25 cellular contexts compared by ENCODE assay signal in genomic region chr7:32336726-32337125, GRCh38.
DNase-seq lines count a peak whose midpoint lies in the region; ATAC-seq and TF ChIP-seq lines count a peak whose summit lies in the region.
"Had no signal": no experiment of that assay in that cellular context is flagged by ENCODE, and none has a peak within 500 bp of the region (broad histone marks: within the 10 kb centered on the region; RNA-seq: fewer than 3 reads in every experiment).

No MANE protein-coding gene starts in this region.

- no peak for TF ChIP-seq CTCF in RWPE2 (IDR thresholded peaks at IDR 0.05; ENCODE audit: poor library complexity, severe bottlenecking)
- no peak for TF ChIP-seq CTCF in WTC11 (IDR thresholded peaks at IDR 0.05)

- H3K27ac ChIP-seq in RWPE2 (ENCODE audit: poor library complexity, severe bottlenecking) = peak overlapping the region; percentile 63
- H3K27ac ChIP-seq: dorsolateral prefrontal cortex, KMS-11, parathyroid adenoma, WERI-Rb-1 had no signal

- H3K36me3 ChIP-seq in RWPE2 (ENCODE audit: low read depth) = no peaks in the 10 kb centered on the region
- H3K36me3 ChIP-seq: HAP-1, WERI-Rb-1 had no signal

- CTCF ChIA-PET in WTC11 (lab: Charles Lee) = no interaction called here

- H3K27me3 Mint-ChIP-seq in WTC11 (ENCODE audit: low read depth) = peaks cover 3% of the 10 kb centered on the region
- H3K27me3 Mint-ChIP-seq: activated CD4-positive, alpha-beta T cell treated with anti-CD3 and anti-CD28 coated beads, Interleukin-2, amount 10 ng/mL, durations not matched to agents 24 days and 14 days had no signal

- no peak overlapping the region for H3K4me3 ChIP-seq in RWPE2 (ENCODE audit: severe bottlenecking)
- H3K4me3 ChIP-seq: dorsolateral prefrontal cortex, HAP-1, smooth muscle cell had no signal

- POLR2A ChIA-PET in WTC11 (lab: Charles Lee) = no interaction called here

- H3K4me1 Mint-ChIP-seq in WTC11 = no peaks in the 10 kb centered on the region
- H3K4me1 Mint-ChIP-seq: activated CD4-positive, alpha-beta T cell treated with anti-CD3 and anti-CD28 coated beads, Interleukin-2, amount 10 ng/mL, durations not matched to agents 24 days and 14 days; neural crest cell had no signal

- H3K27me3 ChIP-seq in RWPE2 (ENCODE audit: insufficient read depth, poor library complexity, severe bottlenecking) = no peaks in the 10 kb centered on the region

- H3K4me3 Mint-ChIP-seq in WTC11 = no peak overlapping the region
- H3K4me3 Mint-ChIP-seq: activated CD4-positive, alpha-beta T cell treated with anti-CD3 and anti-CD28 coated beads, Interleukin-2, amount 10 ng/mL, durations not matched to agents 24 days and 14 days; activated T-cell treated with anti-CD3 and anti-CD28 coated beads, Interleukin-2, amount 50 U/mL, for 24 hours; neural crest cell had no signal

- no peaks in the 10 kb centered on the region for H3K9me3 ChIP-seq in RWPE2 (ENCODE audit: severe bottlenecking)
- H3K9me3 ChIP-seq: HAP-1, SK-N-SH had no signal

- ATAC-seq in RWPE2 (ENCODE audit: low read depth) (peak; percentile 99), WTC11 (no peak), HG03432 (IDR thresholded peaks at IDR 0.05; ENCODE audit: unreplicated experiment) (no peak), GM19397 (IDR thresholded peaks at IDR 0.05; ENCODE audit: unreplicated experiment) (no peak)

- DNase-seq in EL (peak; percentile 45), LHCN-M2 (ENCODE audit: low read depth) (peak; percentile 51), RWPE2 (ENCODE audit: low spot score) (no peak), glomerular visceral epithelial cell (ENCODE audit: extremely low spot score) (peak; percentile 6), NCI-H1930 (lab: John Stamatoyannopoulos, UW) (no peak), WTC11 (ENCODE audit: low spot score) (no peak)
- DNase-seq: activated CD4-positive, alpha-beta T cell treated with anti-CD3 and anti-CD28 coated beads, Interleukin-2, amount 10 ng/mL, durations not matched to agents 24 days and 14 days; activated T-cell treated with anti-CD3 and anti-CD28 coated beads, Interleukin-2, amount 50 U/mL, for 24 hours; DMS153; dorsolateral prefrontal cortex; GDM1; NCI-H1694; NCI-H2227 treated with DMSO at 0.1 percent for 48 hours; NCI-H69; SK-N-SH; stimulated activated CD4-positive, alpha-beta T cell treated with anti-CD3 and anti-CD28 coated beads, Interleukin-1b, Interleukin-23, amount 100 ng/mL, for 48 hours; trophoblast cell; WERI-Rb-1 had no signal

- peaks cover 13% of the 10 kb centered on the region for H3K9me3 Mint-ChIP-seq in WTC11
- H3K9me3 Mint-ChIP-seq: activated CD4-positive, alpha-beta T cell treated with anti-CD3 and anti-CD28 coated beads, Interleukin-2, amount 10 ng/mL, durations not matched to agents 24 days and 14 days had no signal

- H3K36me3 Mint-ChIP-seq in WTC11 = no peaks in the 10 kb centered on the region

- peaks cover 28% of the 10 kb centered on the region for H3K4me1 ChIP-seq in RWPE2 (ENCODE audit: insufficient read depth, poor library complexity, severe bottlenecking)
- H3K4me1 ChIP-seq: HAP-1, parathyroid adenoma had no signal

- H3K27ac Mint-ChIP-seq in WTC11 = no peak overlapping the region
- H3K27ac Mint-ChIP-seq: activated CD4-positive, alpha-beta T cell treated with anti-CD3 and anti-CD28 coated beads, Interleukin-2, amount 10 ng/mL, durations not matched to agents 24 days and 14 days; activated T-cell treated with anti-CD3 and anti-CD28 coated beads, Interleukin-2, amount 50 U/mL, for 24 hours had no signal

TF ChIP-seq in WTC11, 78 proteins besides CTCF, POLR2A, EP300 and RAD21:
- TF ChIP-seq TCF7 (CRISPR knock-in tag; IDR thresholded peaks at IDR 0.05; ENCODE audit: low read depth) (no peak), ZNF425 (CRISPR knock-in tag; conservative IDR thresholded peaks at IDR 0.05) (no peak), STAT6 (CRISPR knock-in tag; conservative IDR thresholded peaks at IDR 0.05; ENCODE audit: low read depth) (no peak), ZNF121 (CRISPR knock-in tag; IDR thresholded peaks at IDR 0.05) (no peak), NFYB (CRISPR knock-in tag; conservative IDR thresholded peaks at IDR 0.05; ENCODE audit: low read depth) (no peak), OVOL2 (CRISPR knock-in tag; IDR thresholded peaks at IDR 0.05; ENCODE audit: borderline replicate concordance) (no peak), ZNF232 (CRISPR knock-in tag; IDR thresholded peaks at IDR 0.05) (no peak), GRHL2 (CRISPR knock-in tag; IDR thresholded peaks at IDR 0.05; ENCODE audit: insufficient replicate concordance, severe bottlenecking) (no peak), NFATC4 (CRISPR knock-in tag; IDR thresholded peaks at IDR 0.05) (no peak), ZNF263 (CRISPR knock-in tag; IDR thresholded peaks at IDR 0.05; ENCODE audit: low read depth) (no peak), NR1H2 (CRISPR knock-in tag; IDR thresholded peaks at IDR 0.05) (no peak), RORB (CRISPR knock-in tag; IDR thresholded peaks at IDR 0.05) (no peak), MLX (CRISPR knock-in tag; IDR thresholded peaks at IDR 0.05) (no peak), ELF4 (CRISPR knock-in tag; IDR thresholded peaks at IDR 0.05; ENCODE audit: low read depth) (no peak), CBFB (CRISPR knock-in tag; IDR thresholded peaks at IDR 0.05; ENCODE audit: low read depth) (no peak), ESRRA (CRISPR knock-in tag; IDR thresholded peaks at IDR 0.05; ENCODE audit: borderline replicate concordance) (no peak), TEAD4 (CRISPR knock-in tag; IDR thresholded peaks at IDR 0.05) (no peak), AR (CRISPR knock-in tag; IDR thresholded peaks at IDR 0.05) (no peak)

Comparison
In these comparisons a context has a peak if more than half of its experiments do, and no peak if none do; other contexts are left out.
1. DNase-seq: peak in EL (single experiment), LHCN-M2 (single experiment) and glomerular visceral epithelial cell (single experiment); none in RWPE2 (single experiment), NCI-H1930 (0 of 2) and WTC11 (single experiment).